In genomic region chr7:123534383-123535260, GRCh38 we compare ENCODE assay signal across 8 cellular contexts. TPM values are rescaled to one million over a fixed set of nuclear protein-coding genes. Genes with fewer than 3 reads are reported as not detected.
DNase-seq lines count a peak whose midpoint lies in the region; ATAC-seq and TF ChIP-seq lines count a peak whose summit lies in the region.

Gene IQUB, minus strand, starts transcription at chr7:123534595. Its CDS starts 22,255 bp downstream, at chr7:123512340.

- H3K4me1 Mint-ChIP-seq in activated naive CD8-positive, alpha-beta T cell treated with anti-CD3 and anti-CD28 coated beads for 36 hours = peaks cover 27% of the 10 kb centered on the region
- peaks cover 30% of the 10 kb centered on the region for H3K4me1 Mint-ChIP-seq in osteocyte (ENCODE audit: unreplicated experiment)

- intact Hi-C loops in head of caudate nucleus (cut with DNase I) = no loop called here

- H3K4me3 ChIP-seq in GM08714 (ENCODE audit: low read length) = peak within 1 kb of the TSS; percentile 69
- H3K4me3 ChIP-seq in thymus (ENCODE audit: low read length) = peak within 1 kb of the TSS; percentile 68

- TF ChIP-seq CTCF in osteocyte (IDR thresholded peaks at IDR 0.05) = no peak

- peak within 1 kb of the TSS; percentile 86 for H3K4me3 Mint-ChIP-seq in activated naive CD8-positive, alpha-beta T cell treated with anti-CD3 and anti-CD28 coated beads for 36 hours
- peak within 1 kb of the TSS; percentile 95 for H3K4me3 Mint-ChIP-seq in osteocyte (ENCODE audit: unreplicated experiment)

- no peaks in the 10 kb centered on the region for H3K9me3 ChIP-seq in thymus (ENCODE audit: control insufficient read depth)

- peak; percentile 100 for DNase-seq in NCI-H1092 treated with DMSO at 0.1 percent for 48 hours (lab: John Stamatoyannopoulos, UW)
- DNase-seq in activated naive CD8-positive, alpha-beta T cell treated with anti-CD3 and anti-CD28 coated beads for 36 hours = peak; percentile 90
- DNase-seq in head of caudate nucleus = peak; percentile 91 to 100 (median 98)
- DNase-seq in osteocyte (ENCODE audit: extremely low spot score, unreplicated experiment) = peak; percentile 99

- H3K4me1 ChIP-seq in thymus (ENCODE audit: control insufficient read depth, insufficient read depth, low read length) = peaks cover 5% of the 10 kb centered on the region

- ATAC-seq in HG02610 (IDR thresholded peaks at IDR 0.05; ENCODE audit: unreplicated experiment) (peak; percentile 86), SK-N-SH treated with all-trans-retinoic acid at 6 μM for 48 hours (peak; percentile 86)

- H3K36me3 Mint-ChIP-seq in activated naive CD8-positive, alpha-beta T cell treated with anti-CD3 and anti-CD28 coated beads for 36 hours = no peaks in the 10 kb centered on the region
- H3K36me3 Mint-ChIP-seq in osteocyte (ENCODE audit: unreplicated experiment) = no peaks in the 10 kb centered on the region

- peaks cover 32% of the 10 kb centered on the region for H3K27me3 Mint-ChIP-seq in activated naive CD8-positive, alpha-beta T cell treated with anti-CD3 and anti-CD28 coated beads for 36 hours
- H3K27me3 Mint-ChIP-seq in osteocyte (ENCODE audit: unreplicated experiment) = peaks cover 28% of the 10 kb centered on the region

- peaks cover 14% of the 10 kb centered on the region for H3K27me3 ChIP-seq in thymus (ENCODE audit: control insufficient read depth, insufficient read depth)

- H3K27ac Mint-ChIP-seq in activated naive CD8-positive, alpha-beta T cell treated with anti-CD3 and anti-CD28 coated beads for 36 hours = peak within 1 kb of the TSS; percentile 75
- H3K27ac Mint-ChIP-seq in osteocyte (ENCODE audit: unreplicated experiment) = peak within 1 kb of the TSS; percentile 95

- peak within 1 kb of the TSS; percentile 77 for H3K27ac ChIP-seq in thymus (ENCODE audit: low read depth)

- under 1% methylated on average over 54 of the region's 54 CpGs for whole genome bisulfite sequencing in thymus

- no peaks in the 10 kb centered on the region for H3K9me3 Mint-ChIP-seq in activated naive CD8-positive, alpha-beta T cell treated with anti-CD3 and anti-CD28 coated beads for 36 hours
- no peaks in the 10 kb centered on the region for H3K9me3 Mint-ChIP-seq in osteocyte (ENCODE audit: unreplicated experiment)

- H3K36me3 ChIP-seq in thymus (ENCODE audit: control insufficient read depth, insufficient read depth) = no peaks in the 10 kb centered on the region

TF ChIP-seq in SK-N-SH treated with all-trans-retinoic acid at 6 μM for 48 hours, 23 proteins besides CTCF, POLR2A, EP300 and RAD21:
- TF ChIP-seq CSDC2 (CRISPR knock-in tag; IDR thresholded peaks at IDR 0.05) (no peak), ZFP3 (CRISPR knock-in tag; IDR thresholded peaks at IDR 0.05) (no peak), ZNF565 (CRISPR knock-in tag; conservative IDR thresholded peaks at IDR 0.05; ENCODE audit: low read depth) (no peak), RARB (CRISPR knock-in tag; IDR thresholded peaks at IDR 0.05) (no peak), CREB5 (CRISPR knock-in tag; IDR thresholded peaks at IDR 0.05; ENCODE audit: low read depth) (no peak), ZC3H10 (CRISPR knock-in tag; IDR thresholded peaks at IDR 0.05) (no peak), SNAI2 (CRISPR knock-in tag; IDR thresholded peaks at IDR 0.05) (no peak), ZFP30 (CRISPR knock-in tag; IDR thresholded peaks at IDR 0.05) (no peak), TCF4 (CRISPR knock-in tag; IDR thresholded peaks at IDR 0.05; ENCODE audit: borderline replicate concordance) (no peak), PATZ1 (CRISPR knock-in tag; IDR thresholded peaks at IDR 0.05; ENCODE audit: borderline replicate concordance) (no peak), ZNF70 (CRISPR knock-in tag; IDR thresholded peaks at IDR 0.05) (no peak), TSHZ2 (CRISPR knock-in tag; IDR thresholded peaks at IDR 0.05) (no peak), CSRNP3 (CRISPR knock-in tag; IDR thresholded peaks at IDR 0.05) (no peak), PPARA (CRISPR knock-in tag; IDR thresholded peaks at IDR 0.05; ENCODE audit: borderline replicate concordance) (no peak), OSR1 (CRISPR knock-in tag; IDR thresholded peaks at IDR 0.05) (no peak), BACH2 (CRISPR knock-in tag; IDR thresholded peaks at IDR 0.05; ENCODE audit: borderline replicate concordance) (no peak)

RNA-seq across cellular contexts. Expression of gene IQUB, which starts in this region (rescaled TPM):
- under 1 TPM in 1 of 2 experiments, not detected in 1; 0.06 TPM for total RNA-seq in activated naive CD8-positive, alpha-beta T cell treated with anti-CD3 and anti-CD28 coated beads for 36 hours
- total RNA-seq in osteocyte = 0.26 and 0.32 TPM in 2 replicates
- polyA plus RNA-seq in thymus = 0.32 TPM

Comparison
In these comparisons a context has a peak if more than half of its experiments do, and no peak if none do; other contexts are left out.
1. Peak in every context shown above with its lines: DNase-seq, ATAC-seq, H3K4me3 ChIP-seq and H3K27ac ChIP-seq.
2. Peak in DNase-seq in activated naive CD8-positive, alpha-beta T cell treated with anti-CD3 and anti-CD28 coated beads for 36 hours; RNA of the gene not detected or under 1 TPM.
3. Peak in DNase-seq in osteocyte; RNA of the gene not detected or under 1 TPM.